ENCODE assay signal across 10 cellular contexts in genomic region chr16:21611546-21612384, GRCh38. TPM values are rescaled to one million over a fixed set of nuclear protein-coding genes. Genes with fewer than 3 reads are reported as not detected.
DNase-seq lines count a peak whose midpoint lies in the region; ATAC-seq and TF ChIP-seq lines count a peak whose summit lies in the region.
"Had no signal": no experiment of that assay in that cellular context is flagged by ENCODE, and none has a peak within 500 bp of the region (broad histone marks: within the 10 kb centered on the region; RNA-seq: fewer than 3 reads in every experiment).

No MANE protein-coding gene starts in this region.

- no peak for TF ChIP-seq CTCF in type B pancreatic cell (conservative IDR thresholded peaks at IDR 0.05)

- ATAC-seq in activated T-cell treated with anti-CD3 and anti-CD28 coated beads, Interleukin-2, amount 50 U/mL, for 72 hours (replicated peaks in 1 of 2), result peak; percentile 69 to 79
- ATAC-seq in activated naive CD4-positive, alpha-beta T cell treated with anti-CD3 and anti-CD28 coated beads, Interleukin-2, amount 50 U/mL, for 72 hours, result peak; percentile 16 to 66
- ATAC-seq: Panc1 had no signal

- H3K4me1 Mint-ChIP-seq in activated T-cell treated with anti-CD3 and anti-CD28 coated beads, Interleukin-2, amount 50 U/mL, for 72 hours (ENCODE audit: low read depth), result peaks cover 70% of the 10 kb centered on the region
- H3K4me1 Mint-ChIP-seq in immature natural killer cell, result peaks cover 71 to 73% of the 10 kb centered on the region in 2 donors
- peaks cover 40% of the 10 kb centered on the region for H3K4me1 Mint-ChIP-seq in type B pancreatic cell (ENCODE audit: unreplicated experiment)

- H3K27ac Mint-ChIP-seq in activated T-cell treated with anti-CD3 and anti-CD28 coated beads, Interleukin-2, amount 50 U/mL, for 72 hours, result peak overlapping the region; percentile 58
- peak overlapping the region in 1 of 2 donors; percentile 35 for H3K27ac Mint-ChIP-seq in activated naive CD4-positive, alpha-beta T cell treated with anti-CD3 and anti-CD28 coated beads, Interleukin-2, amount 50 U/mL, for 72 hours
- peak overlapping the region in 4 of 6 donors; percentile 30 to 51 (median 40) for H3K27ac Mint-ChIP-seq in immature natural killer cell
- H3K27ac Mint-ChIP-seq in type B pancreatic cell, result peak overlapping the region; percentile 88

- no peaks in the 10 kb centered on the region for H3K27me3 Mint-ChIP-seq in activated T-cell treated with anti-CD3 and anti-CD28 coated beads, Interleukin-2, amount 50 U/mL, for 72 hours (ENCODE audit: low read depth)
- no peaks in the 10 kb centered on the region for H3K27me3 Mint-ChIP-seq in immature natural killer cell (ENCODE audit: low read depth in 3 of 3)
- H3K27me3 Mint-ChIP-seq in type B pancreatic cell, result no peaks in the 10 kb centered on the region

- H3K4me3 Mint-ChIP-seq in activated T-cell treated with anti-CD3 and anti-CD28 coated beads, Interleukin-2, amount 50 U/mL, for 72 hours, result peak overlapping the region; percentile 38 to 69
- H3K4me3 Mint-ChIP-seq in immature natural killer cell, result no peak overlapping the region
- peak overlapping the region; percentile 21 for H3K4me3 Mint-ChIP-seq in type B pancreatic cell

- DNase-seq in activated T-cell treated with anti-CD3 and anti-CD28 coated beads, Interleukin-2, amount 50 U/mL, for 72 hours, result no peak
- no peak for DNase-seq in activated T-cell treated with anti-CD3 and anti-CD28 coated beads, Interleukin-2, amount 50 U/mL, for 1 hour
- no peak for DNase-seq in activated naive CD4-positive, alpha-beta T cell treated with anti-CD3 and anti-CD28 coated beads, Interleukin-2, amount 50 U/mL, for 72 hours (ENCODE audit: low spot score in 2 of 2)
- DNase-seq in immature natural killer cell, result no peak
- no peak for DNase-seq in type B pancreatic cell (ENCODE audit: extremely low spot score, unreplicated experiment)
- DNase-seq in RPMI8226, result no peak
- DNase-seq in AG08396 (ENCODE audit: low spot score), result no peak
- DNase-seq in stimulated activated CD4-positive, alpha-beta T cell treated with anti-CD3 and anti-CD28 coated beads, Interleukin-4, amount 100 ng/mL, for 24 hours, result no peak

- H3K36me3 Mint-ChIP-seq in activated T-cell treated with anti-CD3 and anti-CD28 coated beads, Interleukin-2, amount 50 U/mL, for 72 hours (ENCODE audit: insufficient read depth in 2 of 2), result peaks cover 1 to 4% of the 10 kb centered on the region in 2 donors
- H3K36me3 Mint-ChIP-seq in activated naive CD4-positive, alpha-beta T cell treated with anti-CD3 and anti-CD28 coated beads, Interleukin-2, amount 50 U/mL, for 72 hours, result peaks cover 0 to 19% of the 10 kb centered on the region in 2 donors
- H3K36me3 Mint-ChIP-seq in immature natural killer cell (no peaks in the 10 kb centered on the region), type B pancreatic cell (peaks cover 5% of the 10 kb centered on the region)

- H3K9me3 Mint-ChIP-seq in activated T-cell treated with anti-CD3 and anti-CD28 coated beads, Interleukin-2, amount 50 U/mL, for 72 hours, result no peaks in the 10 kb centered on the region
- H3K9me3 Mint-ChIP-seq in activated naive CD4-positive, alpha-beta T cell treated with anti-CD3 and anti-CD28 coated beads, Interleukin-2, amount 50 U/mL, for 72 hours, result no peaks in the 10 kb centered on the region
- no peaks in the 10 kb centered on the region for H3K9me3 Mint-ChIP-seq in immature natural killer cell
- H3K9me3 Mint-ChIP-seq in type B pancreatic cell, result no peaks in the 10 kb centered on the region

RNA-seq across cellular contexts. Expression of gene METTL9, which starts 12.4 kb away (rescaled TPM):
- 100 to 1,000 TPM; 112 to 125 TPM for total RNA-seq in activated T-cell treated with anti-CD3 and anti-CD28 coated beads, Interleukin-2, amount 50 U/mL, for 72 hours
- total RNA-seq in activated naive CD4-positive, alpha-beta T cell treated with anti-CD3 and anti-CD28 coated beads, Interleukin-2, amount 50 U/mL, for 72 hours, result 100 to 1,000 TPM in 1 of 2 donors, 10 to 100 TPM in 1; 92.2 to 117 TPM
- polyA plus RNA-seq in immature natural killer cell, result 100 to 1,000 TPM; 113 to 149 (median 147) TPM
- 87.1 and 132 TPM in 2 replicates for total RNA-seq in type B pancreatic cell (ENCODE audit: low replicate concordance)

RNA-seq across cellular contexts. Expression of gene IGSF6, which starts 40.6 kb away (rescaled TPM):
- total RNA-seq in activated T-cell treated with anti-CD3 and anti-CD28 coated beads, Interleukin-2, amount 50 U/mL, for 72 hours, result under 1 TPM; 0.26 to 0.28 TPM
- under 1 TPM in 1 of 2 donors, not detected in 1; 0.30 TPM for total RNA-seq in activated naive CD4-positive, alpha-beta T cell treated with anti-CD3 and anti-CD28 coated beads, Interleukin-2, amount 50 U/mL, for 72 hours
- 1 to 10 TPM; 1.2 to 5.3 (median 5.2) TPM for polyA plus RNA-seq in immature natural killer cell
- not detected in 2 replicates for total RNA-seq in type B pancreatic cell (ENCODE audit: low replicate concordance)
- polyA plus RNA-seq: BJ had no signal

RNA-seq across cellular contexts. Expression of gene OTOA, which starts 52.0 kb away (rescaled TPM):
- under 1 TPM; 0.43 to 0.58 TPM for total RNA-seq in activated T-cell treated with anti-CD3 and anti-CD28 coated beads, Interleukin-2, amount 50 U/mL, for 72 hours
- under 1 TPM; 0.12 to 0.18 TPM for total RNA-seq in activated naive CD4-positive, alpha-beta T cell treated with anti-CD3 and anti-CD28 coated beads, Interleukin-2, amount 50 U/mL, for 72 hours
- polyA plus RNA-seq in immature natural killer cell, result not detected
- 0.17 TPM in 1 of 2 replicates, not detected in the other for total RNA-seq in type B pancreatic cell (ENCODE audit: low replicate concordance)

Comparison
In these comparisons a context has a peak if more than half of its experiments do, and no peak if none do; other contexts are left out.
1. H3K4me3 Mint-ChIP-seq: peak in activated T-cell treated with anti-CD3 and anti-CD28 coated beads, Interleukin-2, amount 50 U/mL, for 72 hours (2 of 2) and type B pancreatic cell (single experiment); none in immature natural killer cell (0 of 5).